35 cellular contexts compared by ENCODE assay signal in the genomic region with DNA sequence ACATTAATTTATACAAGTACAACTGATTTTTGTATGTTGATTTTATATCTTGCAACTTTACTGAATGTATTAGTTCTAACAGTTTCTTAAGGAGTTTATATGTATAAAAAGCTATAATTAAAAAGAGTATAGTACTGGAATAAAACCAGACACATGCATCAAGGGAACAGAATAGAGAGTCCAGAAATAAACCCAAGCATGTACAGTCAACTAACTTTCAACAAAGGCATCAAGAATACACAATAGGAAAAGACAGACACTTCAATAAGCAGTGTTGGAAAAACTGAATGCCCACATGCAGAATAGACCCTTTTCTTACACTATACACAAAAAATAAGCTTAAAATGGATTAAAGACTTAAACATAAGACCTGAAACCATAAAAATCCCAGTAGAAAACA.
"Had no signal": no experiment of that assay in that cellular context is flagged by ENCODE, and none has a peak within 500 bp of the region (broad histone marks: within the 10 kb centered on the region; RNA-seq: fewer than 3 reads in every experiment).

No MANE protein-coding gene starts in this region.

- H3K9me3 ChIP-seq: MG63 had no signal

- H3K27ac ChIP-seq: KMS-11 had no signal

- H3K4me3 ChIP-seq: MG63 had no signal

- H3K27me3 ChIP-seq: MG63 had no signal

- DNase-seq: Karpas-422, Kasumi-1, KG1, MG63, MM.1S, MV-4-11, NCI-H1048, NCI-H1092, NCI-H1092 treated with DMSO at 0.1 percent for 48 hours, NCI-H1105, NCI-H1105 treated with DMSO at 0.1 percent for 48 hours, NCI-H1417, NCI-H1417 treated with DMSO at 0.1 percent for 48 hours, NCI-H1436, NCI-H1436 treated with DMSO at 0.1 percent for 48 hours, NCI-H146, NCI-H1694, NCI-H1694 treated with DMSO at 0.1 percent for 48 hours, NCI-H187, NCI-H187 treated with DMSO at 0.1 percent for 48 hours, NCI-H1930, NCI-H2029, NCI-H2029 treated with DMSO at 0.1 percent for 48 hours, NCI-H2081, NCI-H2081 treated with DMSO at 0.1 percent for 48 hours, NCI-H2107, NCI-H2171, NCI-H2171 treated with DMSO at 0.1 percent for 48 hours, NCI-H2227 treated with DMSO at 0.1 percent for 48 hours, NCI-H226, NCI-H345, NCI-H446, NCI-H446 treated with DMSO at 0.1 percent for 48 hours, NCI-H510A had no signal

- H3K36me3 ChIP-seq: MG63 had no signal
